ENCODE assay signal across 16 cellular contexts in genomic region chr17:72719206-72719581, GRCh38.
DNase-seq lines count a peak whose midpoint lies in the region; ATAC-seq, FAIRE-seq and TF ChIP-seq lines count a peak whose summit lies in the region.
"Had no signal": no experiment of that assay in that cellular context is flagged by ENCODE, and none has a peak within 500 bp of the region (broad histone marks: within the 10 kb centered on the region; RNA-seq: fewer than 3 reads in every experiment).

No MANE protein-coding gene starts in this region.

- H3K4me3 Mint-ChIP-seq in activated CD4-positive, alpha-beta memory T cell treated with anti-CD3 and anti-CD28 coated beads for 36 hours, result peak overlapping the region; percentile 61
- H3K4me3 Mint-ChIP-seq in naive thymus-derived CD8-positive, alpha-beta T cell, result peak overlapping the region; percentile 70 to 87 (median 83)

- TF ChIP-seq CTCF in upper lobe of right lung (IDR thresholded peaks at IDR 0.05), result no peak

- in situ Hi-C loops in ACHN (cut with HindIII; ENCODE audit: low pct_ligation_motif_present, low pct_unique_long_range_greater_than_20kb, low sequenced_read_pairs), result no loop called here

- H3K4me2 ChIP-seq in BLaER1, result peak overlapping the region; percentile 92

- no peak overlapping the region for H3K4me3 ChIP-seq in BLaER1
- no peak overlapping the region for H3K4me3 ChIP-seq in upper lobe of right lung
- H3K4me3 ChIP-seq: HAP-1 had no signal

- H4K20me1 ChIP-seq in BLaER1, result no peaks in the 10 kb centered on the region

- no peak for FAIRE-seq in GM12892 (lab: Jason Lieb, UNC)
- FAIRE-seq: TTC549 had no signal

- no peaks in the 10 kb centered on the region for H3K27me3 ChIP-seq in BLaER1
- no peaks in the 10 kb centered on the region for H3K27me3 ChIP-seq in upper lobe of right lung
- H3K27me3 ChIP-seq: foreskin keratinocyte had no signal

- peak overlapping the region; percentile 78 for H3K27ac Mint-ChIP-seq in activated CD4-positive, alpha-beta memory T cell treated with anti-CD3 and anti-CD28 coated beads for 36 hours
- peak overlapping the region; percentile 69 to 95 (median 86) for H3K27ac Mint-ChIP-seq in naive thymus-derived CD8-positive, alpha-beta T cell
- H3K27ac Mint-ChIP-seq: progenitor cell of endocrine pancreas had no signal

- H3K27me3 Mint-ChIP-seq in activated CD4-positive, alpha-beta memory T cell treated with anti-CD3 and anti-CD28 coated beads for 36 hours, result no peaks in the 10 kb centered on the region
- H3K27me3 Mint-ChIP-seq in naive thymus-derived CD8-positive, alpha-beta T cell, result no peaks in the 10 kb centered on the region

- peak overlapping the region; percentile 4; the same call in 1 of the 2 replicates for H3K9ac ChIP-seq in BLaER1

- H3K9me3 ChIP-seq in BLaER1, result no peaks in the 10 kb centered on the region
- H3K9me3 ChIP-seq in upper lobe of right lung, result no peaks in the 10 kb centered on the region
- H3K9me3 ChIP-seq: HAP-1 had no signal

- POLR2A ChIA-PET in activated CD4-positive, alpha-beta memory T cell treated with anti-CD3 and anti-CD28 coated beads for 36 hours (lab: Charles Lee), result interaction anchor here (0.8 to 1.5 kb wide), 4 partner anchors 14 to 513 kb away, joined by 3 to 6 read pairs (median 4); a partner anchor contains a TSS
- POLR2A ChIA-PET in naive thymus-derived CD8-positive, alpha-beta T cell (lab: Charles Lee), result interaction anchor here (0.5 kb wide), 1 partner anchor 146 kb away, joined by 3 read pairs; no protein-coding TSS in a partner anchor

- ATAC-seq in GM18907 (IDR thresholded peaks at IDR 0.05; ENCODE audit: unreplicated experiment), result peak; percentile 6
- ATAC-seq in naive thymus-derived CD8-positive, alpha-beta T cell, result no peak
- no peak for ATAC-seq in GM18858 (IDR thresholded peaks at IDR 0.05; ENCODE audit: unreplicated experiment)
- ATAC-seq in upper lobe of right lung, result no peak
- ATAC-seq: foreskin keratinocyte had no signal

- peaks cover 28% of the 10 kb centered on the region for H3K4me1 Mint-ChIP-seq in activated CD4-positive, alpha-beta memory T cell treated with anti-CD3 and anti-CD28 coated beads for 36 hours (ENCODE audit: low read depth)
- peaks cover 16 to 23% (median 19%) of the 10 kb centered on the region in 4 donors for H3K4me1 Mint-ChIP-seq in naive thymus-derived CD8-positive, alpha-beta T cell

- intact Hi-C loops in activated CD4-positive, alpha-beta memory T cell treated with anti-CD3 and anti-CD28 coated beads for 36 hours (cut with micrococcal nuclease), result loop anchor here (1.0 to 2.0 kb wide), 2 partner anchors 8 to 16 kb away; no protein-coding TSS in a partner anchor
- intact Hi-C loops in upper lobe of right lung (cut with DNase I), result no loop called here

- peaks cover 25% of the 10 kb centered on the region for H3K4me1 ChIP-seq in BLaER1
- no peaks in the 10 kb centered on the region for H3K4me1 ChIP-seq in upper lobe of right lung

- CTCF ChIA-PET in activated CD4-positive, alpha-beta memory T cell treated with anti-CD3 and anti-CD28 coated beads for 36 hours (lab: Charles Lee), result interaction anchor here (0.9 to 4.9 kb wide), 9 partner anchors 8 to 650 kb away, joined by 3 to 32 read pairs (median 5); partner anchors contain the start of gene COG1

- peaks cover 3% of the 10 kb centered on the region for H3K36me3 Mint-ChIP-seq in activated CD4-positive, alpha-beta memory T cell treated with anti-CD3 and anti-CD28 coated beads for 36 hours
- peaks cover 0 to 7% (median 3%) of the 10 kb centered on the region in 3 donors for H3K36me3 Mint-ChIP-seq in naive thymus-derived CD8-positive, alpha-beta T cell

- DNase-seq in activated CD4-positive, alpha-beta memory T cell treated with anti-CD3 and anti-CD28 coated beads for 36 hours, result no peak
- no peak for DNase-seq in naive thymus-derived CD8-positive, alpha-beta T cell
- DNase-seq in ACHN (no peak), GM12892 (ENCODE audit: insufficient read length) (no peak), upper lobe of right lung (no peak)
- DNase-seq: effector CD4-positive, alpha-beta T cell; foreskin keratinocyte; mesendoderm; NCI-H187 treated with DMSO at 0.1 percent for 48 hours; NCI-H526 had no signal

- peak overlapping the region; percentile 62 for H3K27ac ChIP-seq in BLaER1
- H3K27ac ChIP-seq in upper lobe of right lung, result no peak overlapping the region
- H3K27ac ChIP-seq: foreskin keratinocyte had no signal

- H3K9me3 Mint-ChIP-seq in activated CD4-positive, alpha-beta memory T cell treated with anti-CD3 and anti-CD28 coated beads for 36 hours, result no peaks in the 10 kb centered on the region
- H3K9me3 Mint-ChIP-seq in naive thymus-derived CD8-positive, alpha-beta T cell, result no peaks in the 10 kb centered on the region

- peaks cover 4% of the 10 kb centered on the region; the same call in 1 of the 2 replicates for H3K36me3 ChIP-seq in BLaER1
- no peaks in the 10 kb centered on the region for H3K36me3 ChIP-seq in upper lobe of right lung
- H3K36me3 ChIP-seq: HAP-1 had no signal

- TF ChIP-seq POLR2A in GM12892 (IDR thresholded peaks at IDR 0.05; ENCODE audit: low read depth, low read length), result no peak
